Comparison of ENCODE assay signal across 15 cellular contexts in the genomic region with DNA sequence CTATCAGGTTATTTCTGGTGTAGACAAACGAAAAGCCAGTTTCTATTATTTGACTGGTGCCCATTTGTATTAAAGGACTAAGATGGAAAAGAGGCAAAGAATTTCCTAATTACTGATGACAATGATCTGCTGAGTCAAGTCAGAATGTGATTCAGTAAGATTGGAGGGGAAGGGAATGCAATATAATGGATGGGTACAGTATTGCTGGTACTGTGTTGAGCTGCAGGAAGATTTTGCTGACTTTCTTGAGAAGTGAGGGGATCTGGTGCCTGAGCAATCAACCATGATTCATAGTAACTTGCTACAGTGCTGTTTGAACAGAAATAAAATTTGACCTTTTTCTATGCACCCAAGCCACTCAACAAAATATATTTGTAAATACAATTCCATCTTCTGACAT.
DNase-seq lines count a peak whose midpoint lies in the region; ATAC-seq and TF ChIP-seq lines count a peak whose summit lies in the region.
"Had no signal": no experiment of that assay in that cellular context is flagged by ENCODE, and none has a peak within 500 bp of the region (broad histone marks: within the 10 kb centered on the region; RNA-seq: fewer than 3 reads in every experiment).

No MANE protein-coding gene starts in this region.

- H3K79me2 ChIP-seq in PC-3 (ENCODE audit: low read length): no peaks in the 10 kb centered on the region
- H3K79me2 ChIP-seq in osteoblast (ENCODE audit: insufficient read depth, low read length): no peaks in the 10 kb centered on the region

- H3K9me3 ChIP-seq in PC-3 (ENCODE audit: low read length) (no peaks in the 10 kb centered on the region), osteoblast (ENCODE audit: low read depth, low read length) (no peaks in the 10 kb centered on the region)
- H3K9me3 ChIP-seq: Peyer's patch had no signal

- no peaks in the 10 kb centered on the region for H3K4me1 Mint-ChIP-seq in T-cell
- no peaks in the 10 kb centered on the region for H3K4me1 Mint-ChIP-seq in activated naive CD4-positive, alpha-beta T cell treated with anti-CD3 and anti-CD28 coated beads for 36 hours (ENCODE audit: low read depth)

- intact Hi-C loops in PC-3 (cut with micrococcal nuclease): loop anchor here (2.0 kb wide), 2 partner anchors 26 to 28 kb away; no protein-coding TSS in a partner anchor
- intact Hi-C loops in activated naive CD4-positive, alpha-beta T cell treated with anti-CD3 and anti-CD28 coated beads for 36 hours (cut with micrococcal nuclease): no loop called here

- H3K36me3 Mint-ChIP-seq in T-cell: peaks cover 5% of the 10 kb centered on the region
- no peaks in the 10 kb centered on the region for H3K36me3 Mint-ChIP-seq in activated naive CD4-positive, alpha-beta T cell treated with anti-CD3 and anti-CD28 coated beads for 36 hours (ENCODE audit: low read depth)

- H3K27ac Mint-ChIP-seq in T-cell: no peak overlapping the region
- no peak overlapping the region for H3K27ac Mint-ChIP-seq in activated naive CD4-positive, alpha-beta T cell treated with anti-CD3 and anti-CD28 coated beads for 36 hours
- H3K27ac Mint-ChIP-seq: CD4-positive, CD25-positive, alpha-beta regulatory T cell had no signal

- H3F3A ChIP-seq in PC-3 (ENCODE audit: low read length, unreplicated experiment): no peaks in the 10 kb centered on the region

- H3K36me3 ChIP-seq in PC-3 (ENCODE audit: low read depth, low read length): no peaks in the 10 kb centered on the region
- no peaks in the 10 kb centered on the region for H3K36me3 ChIP-seq in osteoblast (ENCODE audit: insufficient read depth, low read length)
- H3K36me3 ChIP-seq: MG63, Peyer's patch had no signal

- H3K27me3 Mint-ChIP-seq in T-cell: no peaks in the 10 kb centered on the region
- no peaks in the 10 kb centered on the region for H3K27me3 Mint-ChIP-seq in activated naive CD4-positive, alpha-beta T cell treated with anti-CD3 and anti-CD28 coated beads for 36 hours (ENCODE audit: low read depth)
- H3K27me3 Mint-ChIP-seq: CD4-positive, CD25-positive, alpha-beta regulatory T cell had no signal

- H3K4me2 ChIP-seq in PC-3 (ENCODE audit: low read length) (peak overlapping the region; percentile 36), osteoblast (ENCODE audit: insufficient read depth, low read length) (no peak overlapping the region)

- no peak overlapping the region for H2AFZ ChIP-seq in PC-3 (ENCODE audit: low read length)
- H2AFZ ChIP-seq in osteoblast (ENCODE audit: low read length): no peak overlapping the region

- H3K4me1 ChIP-seq in PC-3 (ENCODE audit: insufficient read depth, low read length): peaks cover 42% of the 10 kb centered on the region
- peaks cover 53% of the 10 kb centered on the region for H3K4me1 ChIP-seq in osteoblast (ENCODE audit: insufficient read depth, low read length)
- H3K4me1 ChIP-seq: Peyer's patch had no signal

- H3K4me3 ChIP-seq in PC-3 (ENCODE audit: low read length) (no peak overlapping the region), choroid plexus epithelial cell (ENCODE audit: low read depth, low read length) (no peak overlapping the region), osteoblast (ENCODE audit: insufficient read depth, low read length) (no peak overlapping the region)
- H3K4me3 ChIP-seq: MG63, Peyer's patch had no signal

- no peaks in the 10 kb centered on the region for H3K9me2 ChIP-seq in PC-3 (replicated peaks; ENCODE audit: low read length)

- H3K9ac ChIP-seq in PC-3 (ENCODE audit: low read length): peak overlapping the region; percentile 70; the same call in 1 of the 2 replicates

- TF ChIP-seq CTCF in PC-3 (conservative IDR thresholded peaks at IDR 0.05; ENCODE audit: low read depth, low read length): no peak
- TF ChIP-seq CTCF in choroid plexus epithelial cell (conservative IDR thresholded peaks at IDR 0.05; ENCODE audit: low read depth, low read length): no peak
- TF ChIP-seq CTCF in osteoblast (IDR thresholded peaks at IDR 0.05; ENCODE audit: extremely low read depth, low read depth, low read length): no peak

- no peaks in the 10 kb centered on the region for H3K9me3 Mint-ChIP-seq in T-cell
- no peaks in the 10 kb centered on the region for H3K9me3 Mint-ChIP-seq in activated naive CD4-positive, alpha-beta T cell treated with anti-CD3 and anti-CD28 coated beads for 36 hours
- H3K9me3 Mint-ChIP-seq: CD4-positive, CD25-positive, alpha-beta regulatory T cell had no signal

- POLR2A ChIA-PET in PC-3 (lab: Charles Lee; ENCODE audit: unreplicated experiment) (interaction anchor here (0.6 kb wide), 1 partner anchor 806 kb away, joined by 3 read pairs; no protein-coding TSS in a partner anchor), T-cell (lab: Charles Lee) (no interaction called here)

- no peaks in the 10 kb centered on the region for H3K27me3 ChIP-seq in PC-3 (ENCODE audit: low read length)
- no peaks in the 10 kb centered on the region for H3K27me3 ChIP-seq in osteoblast (ENCODE audit: insufficient read depth, low read length)
- H3K27me3 ChIP-seq: MG63, Peyer's patch had no signal

- no peak overlapping the region for H3K4me3 Mint-ChIP-seq in T-cell
- no peak overlapping the region for H3K4me3 Mint-ChIP-seq in activated naive CD4-positive, alpha-beta T cell treated with anti-CD3 and anti-CD28 coated beads for 36 hours
- H3K4me3 Mint-ChIP-seq: CD4-positive, CD25-positive, alpha-beta regulatory T cell had no signal

- H3K27ac ChIP-seq in PC-3 (ENCODE audit: low read length): peak overlapping the region; percentile 81
- H3K27ac ChIP-seq in osteoblast (ENCODE audit: low read depth, low read length): peak overlapping the region; percentile 38
- H3K27ac ChIP-seq: Peyer's patch had no signal

- no TSS peak for BruUV-seq in PC-3 (replicated peaks; lab: Mats Ljungman, UMichigan)

- H4K20me1 ChIP-seq in PC-3 (ENCODE audit: low read length): no peaks in the 10 kb centered on the region
- H4K20me1 ChIP-seq in osteoblast (ENCODE audit: insufficient read depth, low read length): no peaks in the 10 kb centered on the region

- DNase-seq in EL (peak; percentile 30), PC-3 (peak; percentile 59), choroid plexus epithelial cell (ENCODE audit: low read depth) (peak; percentile 30), osteoblast (ENCODE audit: insufficient read length, low spot score, missing footprints) (peak; percentile 19), T-cell (no peak), COLO829 (ENCODE audit: low spot score) (no peak)
- DNase-seq in activated naive CD4-positive, alpha-beta T cell treated with anti-CD3 and anti-CD28 coated beads for 36 hours: no peak
- DNase-seq: CD4-positive, CD25-positive, alpha-beta regulatory T cell; DMS79 treated with DMSO at 0.1 percent for 48 hours; MG63; NCI-H1092 treated with DMSO at 0.1 percent for 48 hours; NCI-H187; NCI-H82; Peyer's patch had no signal

- ATAC-seq in PC-3: peak; percentile 44
- no peak for ATAC-seq in T-cell (replicated peaks in 1 of 4)
- ATAC-seq: HepG2 had no signal

- CTCF ChIA-PET in PC-3 (lab: Charles Lee): no interaction called here
- CTCF ChIA-PET in T-cell (lab: Charles Lee): no interaction called here
- CTCF ChIA-PET in activated naive CD4-positive, alpha-beta T cell treated with anti-CD3 and anti-CD28 coated beads for 36 hours (lab: Charles Lee): interaction anchor here (0.5 kb wide), 1 partner anchor 45 kb away, joined by 4 read pairs; no protein-coding TSS in a partner anchor

Comparison
In these comparisons a context has a peak if more than half of its experiments do, and no peak if none do; other contexts are left out.
1. DNase-seq: peak in EL (single experiment), PC-3 (single experiment), choroid plexus epithelial cell (single experiment) and osteoblast (single experiment); none in T-cell (0 of 34), COLO829 (single experiment) and activated naive CD4-positive, alpha-beta T cell treated with anti-CD3 and anti-CD28 coated beads for 36 hours (single experiment).